22 cellular contexts compared by ENCODE assay signal in the genomic region with DNA sequence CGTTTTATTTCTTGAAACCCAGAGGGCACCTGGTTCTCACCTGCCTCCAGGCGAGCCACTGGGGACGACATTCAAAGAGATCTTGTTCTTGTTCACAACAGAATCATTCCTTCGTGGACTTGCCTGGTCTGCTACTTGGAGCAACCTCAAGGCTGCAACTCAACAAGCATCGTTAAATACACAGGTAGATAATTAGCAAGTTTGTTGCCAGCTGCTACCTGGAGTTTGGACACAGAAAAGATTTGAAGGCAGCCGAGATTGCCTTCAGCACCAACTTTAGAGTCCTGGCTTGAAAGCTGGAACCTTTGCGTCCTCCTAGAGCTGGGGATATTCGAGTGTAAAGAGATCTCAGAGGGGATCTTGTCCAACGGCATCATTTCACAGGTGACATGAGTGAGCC.
A peak's percentile ranks its signal among the peaks of the same experiment; 100 is the strongest.
DNase-seq lines count a peak whose midpoint lies in the region; ATAC-seq, FAIRE-seq and TF ChIP-seq lines count a peak whose summit lies in the region.
"Had no signal": no experiment of that assay in that cellular context is flagged by ENCODE, and none has a peak within 500 bp of the region (broad histone marks: within the 10 kb centered on the region; RNA-seq: fewer than 3 reads in every experiment).

No MANE protein-coding gene starts in this region.

- H4K8ac ChIP-seq in H1 (ENCODE audit: extremely low read depth, insufficient read depth, low read length): no peak overlapping the region
- no peak overlapping the region for H4K8ac ChIP-seq in neuronal stem cell (ENCODE audit: low read depth, low read length)

- TF ChIP-seq EP300 in H1 (IDR thresholded peaks at IDR 0.05; ENCODE audit: borderline replicate concordance in 1 of 2, low read depth in 2 of 2, low read length in 2 of 2): no peak

- CTCF ChIA-PET in H1 (lab: Charles Lee; ENCODE audit: partially characterized antibody): interaction anchor here (1.3 to 3.0 kb wide), 5 partner anchors 10 to 235 kb away, joined by 3 to 16 read pairs (median 4); no protein-coding TSS in a partner anchor

- DNase-seq in H1 (ENCODE audit: low read depth in 1 of 2, low spot score in 2 of 2) (no peak), neuronal stem cell (ENCODE audit: low spot score) (no peak), NCI-H1105 (lab: John Stamatoyannopoulos, UW) (no peak)
- no peak for DNase-seq in activated naive CD4-positive, alpha-beta T cell treated with anti-CD3 and anti-CD28 coated beads, Interleukin-2, amount 50 U/mL, for 72 hours (ENCODE audit: low spot score in 2 of 2)
- DNase-seq: activated CD4-positive, alpha-beta T cell treated with anti-CD3 and anti-CD28 coated beads, Interleukin-2, amount 50 U/mL, for 4 hours; activated gamma-delta T cell treated with Interleukin-2 at 50 U/mL for 16 hours; amniotic stem cell; CD8-positive, alpha-beta T cell; DND-41; effector CD4-positive, alpha-beta T cell; GOT3; KBM-7; lower lobe of right lung; NCI-H2081; NCI-H510A had no signal

- H3K4me1 Mint-ChIP-seq in IgD-negative memory B cell: peaks cover 24 to 32% (median 28%) of the 10 kb centered on the region in 3 donors
- H3K4me1 Mint-ChIP-seq: central memory CD8-positive, alpha-beta T cell had no signal

- H2BK15ac ChIP-seq in H1 (ENCODE audit: low read length) (peak overlapping the region; percentile 6; the same call in 1 of the 2 replicates), neuronal stem cell (ENCODE audit: low read length) (no peak overlapping the region)

- peaks cover 9 to 21% (median 14%) of the 10 kb centered on the region in 4 experiments for H3K4me1 ChIP-seq in H1 (replicated peaks in 1 of 4; ENCODE audit: control insufficient read depth in 3 of 4, insufficient read depth in 4 of 4, low read length in 3 of 4)
- H3K4me1 ChIP-seq in neuronal stem cell (ENCODE audit: control insufficient read depth in 2 of 2, insufficient read depth in 1 of 2, low read depth in 1 of 2, low read length in 2 of 2): peaks cover 2 to 5% of the 10 kb centered on the region in 2 donors
- H3K4me1 ChIP-seq: lower lobe of right lung had no signal

- no peak for TF ChIP-seq RAD21 in H1 (IDR thresholded peaks at IDR 0.05 in 1 of 2, conservative IDR thresholded peaks at IDR 0.05 in 1 of 2; ENCODE audit: low read depth in 2 of 2, low read length in 2 of 2)

- 88% methylated on average over 9 of the region's 9 CpGs; no CpG with 5 or more reads in 1 of the 2 experiments for WGBS in H1 (ENCODE audit: extremely low coverage in 1 of 2, insufficient coverage in 1 of 2, insufficient read length in 1 of 2, insufficient replicate concordance in 2 of 2, low coverage in 1 of 2, low lambda C conversion rate in 2 of 2, missing lambda C conversion rate in 1 of 2), 2 experiments
- no CpG with 5 or more reads among the region's 9 CpGs for WGBS in neuronal stem cell (ENCODE audit: extremely low coverage in 2 of 2, insufficient read length in 2 of 2, insufficient replicate concordance in 1 of 2), 2 donors

- no peak overlapping the region for H3K27ac Mint-ChIP-seq in IgD-negative memory B cell
- H3K27ac Mint-ChIP-seq in activated naive CD4-positive, alpha-beta T cell treated with anti-CD3 and anti-CD28 coated beads, Interleukin-2, amount 50 U/mL, for 72 hours: no peak overlapping the region
- H3K27ac Mint-ChIP-seq: CD8-positive, alpha-beta T cell; stimulated activated naive CD8-positive, alpha-beta T cell treated with anti-CD3 and anti-CD28 coated beads, Interleukin-15, Interleukin-2, amounts not matched to agents 100 ng/mL and 50 ng/mL, for 24 hours had no signal

- no peak overlapping the region for H2AK5ac ChIP-seq in H1 (ENCODE audit: low read depth, low read length)
- no peak overlapping the region for H2AK5ac ChIP-seq in neuronal stem cell (ENCODE audit: low read depth, low read length)

- no peaks in the 10 kb centered on the region for H3K23me2 ChIP-seq in H1 (ENCODE audit: low read depth, low read length)

- H3K18ac ChIP-seq in H1 (ENCODE audit: extremely low read depth, low read length) (peak overlapping the region; percentile 88), neuronal stem cell (ENCODE audit: low read length) (no peak overlapping the region)

- H2BK20ac ChIP-seq in H1 (ENCODE audit: low read length): no peak overlapping the region; the same call in 1 of the 2 replicates

- H3K36me3 Mint-ChIP-seq in IgD-negative memory B cell: peaks cover 2% of the 10 kb centered on the region
- no peaks in the 10 kb centered on the region for H3K36me3 Mint-ChIP-seq in activated naive CD4-positive, alpha-beta T cell treated with anti-CD3 and anti-CD28 coated beads, Interleukin-2, amount 50 U/mL, for 72 hours
- H3K36me3 Mint-ChIP-seq: CD8-positive, alpha-beta T cell had no signal

- H3K14ac ChIP-seq in H1 (ENCODE audit: insufficient read length) (no peak overlapping the region), neuronal stem cell (ENCODE audit: low read length) (no peak overlapping the region)

- H3K23ac ChIP-seq in H1 (ENCODE audit: insufficient read length): no peak overlapping the region
- no peak overlapping the region for H3K23ac ChIP-seq in neuronal stem cell (ENCODE audit: low read depth, low read length, poor library complexity)

- H3K27me3 ChIP-seq in H1 (replicated peaks in 1 of 4; ENCODE audit: control insufficient read depth in 3 of 4, extremely low read depth in 1 of 4, insufficient read depth in 3 of 4, low read length in 3 of 4) (no peaks in the 10 kb centered on the region), neuronal stem cell (ENCODE audit: control insufficient read depth in 3 of 3, insufficient read depth in 3 of 3, low read depth in 1 of 3, low read length in 3 of 3) (peaks cover 0 to 4% (median 0%) of the 10 kb centered on the region in 3 experiments)

- no peaks in the 10 kb centered on the region for H3K9me3 ChIP-seq in H1 (ENCODE audit: insufficient read depth in 2 of 2, low read depth in 1 of 2, low read length in 1 of 2)
- H3K9me3 ChIP-seq in neuronal stem cell (replicated peaks in 1 of 2; ENCODE audit: control insufficient read depth in 2 of 2, insufficient read depth in 1 of 2, low read depth in 1 of 2, low read length in 2 of 2): no peaks in the 10 kb centered on the region
- H3K9me3 ChIP-seq: lower lobe of right lung, tibial nerve had no signal

- H3K79me1 ChIP-seq in H1 (ENCODE audit: low read depth, low read length): no peaks in the 10 kb centered on the region
- H3K79me1 ChIP-seq in neuronal stem cell (ENCODE audit: low read depth, low read length): no peaks in the 10 kb centered on the region

- no peak for TF ChIP-seq POLR2A in H1 (IDR thresholded peaks at IDR 0.05; ENCODE audit: control extremely low read depth in 1 of 2, low read depth in 2 of 2, low read length in 2 of 2)

- POLR2A ChIA-PET in H1 (lab: Charles Lee; ENCODE audit: partially characterized antibody): interaction anchor here (1.5 kb wide), 1 partner anchor 161 kb away, joined by 3 read pairs; no protein-coding TSS in a partner anchor

- H2AFZ ChIP-seq in H1 (ENCODE audit: low read length) (no peak overlapping the region), neuronal stem cell (ENCODE audit: low read length) (peak overlapping the region; percentile 77)

- no peak overlapping the region for H3K56ac ChIP-seq in H1 (replicated peaks; ENCODE audit: insufficient read length, low read depth, low read length)

- H3K9ac ChIP-seq in H1 (replicated peaks in 1 of 4; ENCODE audit: extremely low read depth in 1 of 4, low read depth in 3 of 4, low read length in 3 of 4) (no peak overlapping the region), neuronal stem cell (ENCODE audit: low read depth, low read length, poor library complexity) (no peak overlapping the region)

- no peak overlapping the region for H4K5ac ChIP-seq in H1 (ENCODE audit: insufficient read length, low read depth, low read length)

- no peak for TF ChIP-seq CTCF in H1 (IDR thresholded peaks at IDR 0.05; ENCODE audit: control extremely low read depth in 1 of 3, insufficient read depth in 1 of 3, low read depth in 1 of 3, low read length in 3 of 3)

- peak overlapping the region; percentile 8; the same call in 1 of the 2 replicates for H2BK5ac ChIP-seq in H1 (ENCODE audit: low read depth, low read length)
- no peak overlapping the region for H2BK5ac ChIP-seq in neuronal stem cell (ENCODE audit: low read length)

- H3K9me3 Mint-ChIP-seq in IgD-negative memory B cell: no peaks in the 10 kb centered on the region
- H3K9me3 Mint-ChIP-seq in activated naive CD4-positive, alpha-beta T cell treated with anti-CD3 and anti-CD28 coated beads, Interleukin-2, amount 50 U/mL, for 72 hours: no peaks in the 10 kb centered on the region
- H3K9me3 Mint-ChIP-seq: CD8-positive, alpha-beta T cell; central memory CD8-positive, alpha-beta T cell; stimulated activated naive CD8-positive, alpha-beta T cell treated with anti-CD3 and anti-CD28 coated beads, Interleukin-15, Interleukin-2, amounts not matched to agents 100 ng/mL and 50 ng/mL, for 24 hours had no signal

- H4K91ac ChIP-seq in H1 (replicated peaks; ENCODE audit: insufficient read length, low read length) (no peak overlapping the region), neuronal stem cell (ENCODE audit: low read depth, low read length, poor library complexity) (no peak overlapping the region)

- no peak overlapping the region; a peak in 1 of 4 replicates for H3K4me2 ChIP-seq in H1 (ENCODE audit: insufficient read depth in 1 of 2, low read depth in 2 of 2, low read length in 2 of 2)
- no peak overlapping the region for H3K4me2 ChIP-seq in neuronal stem cell (ENCODE audit: insufficient read depth, low read length, poor library complexity, severe bottlenecking)

- peak overlapping the region; percentile 69 to 94 (median 84) for H3K4me3 Mint-ChIP-seq in IgD-negative memory B cell
- H3K4me3 Mint-ChIP-seq: CD8-positive, alpha-beta T cell; central memory CD8-positive, alpha-beta T cell; stimulated activated naive CD8-positive, alpha-beta T cell treated with anti-CD3 and anti-CD28 coated beads, Interleukin-15, Interleukin-2, amounts not matched to agents 100 ng/mL and 50 ng/mL, for 24 hours had no signal

- peak; percentile 10 for ATAC-seq in GM19035 (IDR thresholded peaks at IDR 0.05; ENCODE audit: unreplicated experiment)
- no peak for ATAC-seq in activated naive CD4-positive, alpha-beta T cell treated with anti-CD3 and anti-CD28 coated beads, Interleukin-2, amount 50 U/mL, for 72 hours
- no peak for ATAC-seq in GM21390 (IDR thresholded peaks at IDR 0.05; ENCODE audit: unreplicated experiment)
- no peak for ATAC-seq in GM18517 (IDR thresholded peaks at IDR 0.05; ENCODE audit: unreplicated experiment)
- ATAC-seq: CD8-positive, alpha-beta T cell had no signal

- H3K79me2 ChIP-seq in H1 (ENCODE audit: control insufficient read depth in 1 of 2, insufficient read depth in 2 of 2, low read length in 2 of 2): no peaks in the 10 kb centered on the region

- H3K27me3 Mint-ChIP-seq in IgD-negative memory B cell: no peaks in the 10 kb centered on the region

- no peaks in the 10 kb centered on the region for H3K36me3 ChIP-seq in H1 (ENCODE audit: control insufficient read depth in 2 of 4, insufficient read depth in 4 of 4, low read length in 3 of 4)
- H3K36me3 ChIP-seq in neuronal stem cell (replicated peaks in 1 of 2; ENCODE audit: control insufficient read depth in 2 of 2, insufficient read depth in 2 of 2, low read length in 2 of 2): no peaks in the 10 kb centered on the region
- H3K36me3 ChIP-seq: lower lobe of right lung, tibial nerve had no signal

- no peak overlapping the region for H3K27ac ChIP-seq in H1 (ENCODE audit: low read depth, low read length)
- H3K27ac ChIP-seq in neuronal stem cell (replicated peaks; ENCODE audit: low read length): no peak overlapping the region
- H3K27ac ChIP-seq: lower lobe of right lung, tibial nerve had no signal

- H3K4me3 ChIP-seq in H1 (ENCODE audit: extremely low read depth in 1 of 4, insufficient read depth in 2 of 4, low read depth in 3 of 4, low read length in 4 of 4) (no peak overlapping the region), neuronal stem cell (ENCODE audit: low read length in 2 of 2) (no peak overlapping the region)
- H3K4me3 ChIP-seq: lower lobe of right lung had no signal

- no peak for FAIRE-seq in H1 (lab: Jason Lieb, UNC)

- H4K20me1 ChIP-seq in H1 (replicated peaks in 1 of 2; ENCODE audit: control insufficient read depth in 1 of 2, insufficient read depth in 2 of 2, low read length in 2 of 2): no peaks in the 10 kb centered on the region

- H2BK120ac ChIP-seq in H1 (replicated peaks; ENCODE audit: low read depth, low read length) (peak overlapping the region; percentile 25), neuronal stem cell (ENCODE audit: low read depth, low read length) (no peak overlapping the region)

- H2BK12ac ChIP-seq in H1 (ENCODE audit: low read depth, low read length) (peak overlapping the region; percentile 62; the same call in 1 of the 2 replicates), neuronal stem cell (ENCODE audit: low read length) (no peak overlapping the region)

- H3K4ac ChIP-seq in H1 (replicated peaks; ENCODE audit: insufficient read length, low read depth, low read length) (no peak overlapping the region), neuronal stem cell (ENCODE audit: low read length) (no peak overlapping the region)
